In the genomic region with DNA sequence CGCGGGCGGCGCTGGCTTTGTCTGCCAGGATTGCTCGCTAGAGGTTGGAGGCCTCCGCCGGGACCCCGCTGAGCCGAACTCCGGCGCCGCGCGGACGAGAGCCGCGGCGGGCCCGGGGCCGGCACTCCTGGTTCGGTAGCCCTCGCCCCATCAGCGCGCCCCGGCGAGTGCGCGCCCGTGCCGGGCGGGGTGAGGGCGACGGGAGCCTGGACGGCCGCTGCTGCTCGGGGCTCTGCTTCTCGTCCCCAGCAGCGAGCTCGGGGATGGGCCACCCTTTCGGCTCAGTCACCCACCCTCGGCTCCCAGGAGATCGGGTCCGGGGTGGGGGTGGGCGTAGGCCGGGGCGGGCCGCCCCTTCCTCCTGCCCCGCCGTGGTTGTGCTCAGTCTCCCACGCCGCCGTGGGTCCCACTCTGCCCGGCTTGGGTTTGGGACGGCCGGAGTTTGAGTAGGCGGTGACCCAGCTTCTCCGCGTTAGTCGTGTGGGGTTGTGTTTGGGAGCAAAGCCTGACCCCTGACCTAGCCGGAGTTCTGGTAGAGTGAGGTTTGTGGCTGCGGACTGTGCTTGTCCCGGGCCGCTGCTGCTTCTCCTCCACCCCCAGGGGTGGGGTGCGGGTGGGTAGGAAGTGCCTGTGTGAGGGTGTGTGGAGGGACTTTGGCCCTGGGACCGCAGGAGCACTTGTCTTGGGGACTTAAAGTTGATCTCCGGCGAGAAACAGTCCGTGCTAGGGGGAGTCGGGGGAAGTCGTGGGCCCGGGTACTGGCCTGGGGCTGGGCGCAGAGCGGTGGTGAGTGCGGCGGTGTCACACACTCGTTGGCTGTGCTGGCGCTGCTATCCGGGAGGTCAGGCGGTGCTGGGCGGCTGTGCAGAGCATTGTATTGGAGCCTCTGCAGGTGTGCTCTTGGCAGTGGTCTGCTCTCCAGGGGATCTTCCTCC, we compare ENCODE assay signal across 8 cellular contexts. TPM values are rescaled to one million over a fixed set of nuclear protein-coding genes. Genes with fewer than 3 reads are reported as not detected.
A peak's percentile ranks its signal among the peaks of the same experiment; 100 is the strongest.
DNase-seq lines count a peak whose midpoint lies in the region; ATAC-seq, FAIRE-seq and TF ChIP-seq lines count a peak whose summit lies in the region.

No MANE protein-coding gene starts in this region.

- no peak for TF ChIP-seq CTCF in K562 (IDR thresholded peaks at IDR 0.05 in 2 of 3, conservative IDR thresholded peaks at IDR 0.05 in 1 of 3; ENCODE audit: insufficient read depth in 2 of 3, low read depth in 1 of 3, low read length in 3 of 3)

- POLR2A ChIA-PET in activated CD4-positive, alpha-beta T cell treated with anti-CD3 and anti-CD28 coated beads, Interleukin-2, amount 10 ng/mL, durations not matched to agents 7 days and 5 days (lab: Charles Lee) = no interaction called here
- POLR2A ChIA-PET in K562 (lab: Yijun Ruan, JAX) = interaction anchor here (0.6 kb wide), 1 partner anchor 50 kb away, joined by 4 read pairs; no protein-coding TSS in a partner anchor

- peaks cover 23% of the 10 kb centered on the region for H4K20me1 ChIP-seq in K562 (replicated peaks; ENCODE audit: control insufficient read depth, insufficient read depth, low read length)

- H2AFZ ChIP-seq in K562 (ENCODE audit: low read depth, low read length) = peak overlapping the region; percentile 72; the same call in 1 of the 2 replicates

- under 1% methylated on average over 59 of the region's 80 CpGs for WGBS in K562 (ENCODE audit: insufficient coverage, low coverage, missing lambda C conversion rate)

- H3K4me3 Mint-ChIP-seq in activated CD4-positive, alpha-beta T cell treated with anti-CD3 and anti-CD28 coated beads, Interleukin-2, amount 10 ng/mL, durations not matched to agents 7 days and 5 days = peak overlapping the region; percentile 98
- peak overlapping the region; percentile 95 to 98 for H3K4me3 Mint-ChIP-seq in stimulated activated naive B cell treated with anti-CD40 and anti-IgM and Interleukin-4, amounts not matched to agents 10 μg/mL and 1 μg/mL and 100 μg/mL, for 72 hours

- no peak for FAIRE-seq in K562 (lab: Jason Lieb, UNC)

- H3K4me1 ChIP-seq in K562 (replicated peaks in 1 of 2; ENCODE audit: control insufficient read depth in 2 of 2, insufficient read depth in 2 of 2, low read length in 2 of 2) = peaks cover 42 to 63% of the 10 kb centered on the region in 2 experiments

- peaks cover 41% of the 10 kb centered on the region for H3K36me3 Mint-ChIP-seq in activated CD4-positive, alpha-beta T cell treated with anti-CD3 and anti-CD28 coated beads, Interleukin-2, amount 10 ng/mL, durations not matched to agents 7 days and 5 days (ENCODE audit: low read depth)
- no peaks in the 10 kb centered on the region for H3K36me3 Mint-ChIP-seq in stimulated activated naive B cell treated with anti-CD40 and anti-IgM and Interleukin-4, amounts not matched to agents 10 μg/mL and 1 μg/mL and 100 μg/mL, for 72 hours

- H3K36me3 ChIP-seq in K562 (ENCODE audit: control insufficient read depth, insufficient read depth, low read length) = peaks cover 20% of the 10 kb centered on the region

- H3K9ac ChIP-seq in K562 (ENCODE audit: insufficient read depth in 1 of 2, low read depth in 2 of 2, low read length in 2 of 2) = peak overlapping the region; percentile 80 to 92

- TF ChIP-seq EP300 in K562 (IDR thresholded peaks at IDR 0.05; ENCODE audit: low read length) = no peak

- peak overlapping the region; percentile 80 for H3K4me2 ChIP-seq in K562 (ENCODE audit: insufficient read depth, low read length)

- TF ChIP-seq RAD21 in K562 (CRISPR knock-in tag; conservative IDR thresholded peaks at IDR 0.05 in 1 of 2, IDR thresholded peaks at IDR 0.05 in 1 of 2) = no peak

- H3K79me2 ChIP-seq in K562 (ENCODE audit: control insufficient read depth, insufficient read depth, low read length) = peaks cover 55% of the 10 kb centered on the region

- peak; percentile 16 for ATAC-seq in HG02588 (IDR thresholded peaks at IDR 0.05; ENCODE audit: unreplicated experiment)
- ATAC-seq in K562 = peak; percentile 45
- peak; percentile 36 to 43 for ATAC-seq in stimulated activated naive B cell treated with anti-CD40 and anti-IgM and Interleukin-4, amounts not matched to agents 10 μg/mL and 1 μg/mL and 100 μg/mL, for 72 hours (replicated peaks)

- no peak for DNase-seq in activated CD4-positive, alpha-beta T cell treated with anti-CD3 and anti-CD28 coated beads, Interleukin-2, amount 10 ng/mL, durations not matched to agents 7 days and 5 days
- no peak for DNase-seq in activated CD4-positive, alpha-beta T cell treated with anti-CD3 and anti-CD28 coated beads for 1 hour
- DNase-seq in NCI-H146 treated with DMSO at 0.1 percent for 48 hours (lab: John Stamatoyannopoulos, UW; ENCODE audit: unreplicated experiment) (peak; percentile 35), K562 (ENCODE audit: extremely low read depth in 1 of 4, low spot score in 3 of 4) (peak; percentile 59 to 68 (median 62)), islet precursor cell (peak; percentile 76), inferior parietal cortex (ENCODE audit: extremely low spot score) (no peak)
- DNase-seq in stimulated activated naive B cell treated with anti-CD40 and anti-IgM and Interleukin-4, amounts not matched to agents 10 μg/mL and 1 μg/mL and 100 μg/mL, for 72 hours = peak; percentile 27

- intact Hi-C loops in K562 (cut with micrococcal nuclease) = no loop called here

- peak overlapping the region; percentile 86 for H3K27ac Mint-ChIP-seq in activated CD4-positive, alpha-beta T cell treated with anti-CD3 and anti-CD28 coated beads, Interleukin-2, amount 10 ng/mL, durations not matched to agents 7 days and 5 days
- H3K27ac Mint-ChIP-seq in stimulated activated naive B cell treated with anti-CD40 and anti-IgM and Interleukin-4, amounts not matched to agents 10 μg/mL and 1 μg/mL and 100 μg/mL, for 72 hours = peak overlapping the region; percentile 82

- peaks cover 43% of the 10 kb centered on the region for H3K4me1 Mint-ChIP-seq in activated CD4-positive, alpha-beta T cell treated with anti-CD3 and anti-CD28 coated beads, Interleukin-2, amount 10 ng/mL, durations not matched to agents 7 days and 5 days
- H3K4me1 Mint-ChIP-seq in stimulated activated naive B cell treated with anti-CD40 and anti-IgM and Interleukin-4, amounts not matched to agents 10 μg/mL and 1 μg/mL and 100 μg/mL, for 72 hours = peaks cover 36 to 46% of the 10 kb centered on the region in 2 donors

- no peaks in the 10 kb centered on the region for H3K9me3 ChIP-seq in K562 (replicated peaks; ENCODE audit: control insufficient read depth, insufficient read depth, low read depth, low read length)

- H3K27ac ChIP-seq in K562 (ENCODE audit: extremely low read depth, low read depth, low read length) = peak overlapping the region; percentile 78

- no peaks in the 10 kb centered on the region for H3K27me3 ChIP-seq in K562 (ENCODE audit: control insufficient read depth in 2 of 2, insufficient read depth in 2 of 2, low read length in 2 of 2)

- in situ Hi-C loops in K562 (cut with MboI) = no loop called here

- TF ChIP-seq POLR2A in K562 (conservative IDR thresholded peaks at IDR 0.05) = no peak

- peaks cover 3% of the 10 kb centered on the region for H3K9me1 ChIP-seq in K562 (ENCODE audit: control insufficient read depth, insufficient read depth, low read length)

- no peaks in the 10 kb centered on the region for H3K9me3 Mint-ChIP-seq in activated CD4-positive, alpha-beta T cell treated with anti-CD3 and anti-CD28 coated beads, Interleukin-2, amount 10 ng/mL, durations not matched to agents 7 days and 5 days
- no peaks in the 10 kb centered on the region for H3K9me3 Mint-ChIP-seq in stimulated activated naive B cell treated with anti-CD40 and anti-IgM and Interleukin-4, amounts not matched to agents 10 μg/mL and 1 μg/mL and 100 μg/mL, for 72 hours

- no peaks in the 10 kb centered on the region for H3K27me3 Mint-ChIP-seq in activated CD4-positive, alpha-beta T cell treated with anti-CD3 and anti-CD28 coated beads, Interleukin-2, amount 10 ng/mL, durations not matched to agents 7 days and 5 days
- H3K27me3 Mint-ChIP-seq in stimulated activated naive B cell treated with anti-CD40 and anti-IgM and Interleukin-4, amounts not matched to agents 10 μg/mL and 1 μg/mL and 100 μg/mL, for 72 hours = no peaks in the 10 kb centered on the region

- CTCF ChIA-PET in activated CD4-positive, alpha-beta T cell treated with anti-CD3 and anti-CD28 coated beads, Interleukin-2, amount 10 ng/mL, durations not matched to agents 7 days and 5 days (lab: Charles Lee) = interaction anchor here (0.9 to 1.7 kb wide), 4 partner anchors 10 to 56 kb away, joined by 3 to 5 read pairs (median 4); no protein-coding TSS in a partner anchor
- CTCF ChIA-PET in K562 (lab: Yijun Ruan, JAX; ENCODE audit: low intra/inter-chr PET ratio) = no interaction called here

- peak overlapping the region; percentile 81 for H3K4me3 ChIP-seq in K562

- BruUV-seq in K562 (replicated peaks; lab: Mats Ljungman, UMichigan) = no TSS peak

RNA-seq across cellular contexts. Expression of a gene that starts 0.7 kb away (rescaled TPM):
- total RNA-seq in activated CD4-positive, alpha-beta T cell treated with anti-CD3 and anti-CD28 coated beads, Interleukin-2, amount 10 ng/mL, durations not matched to agents 7 days and 5 days = 100 to 1,000 TPM; 127 to 143 TPM
- total RNA-seq in K562 (2011; cell fraction: chromatin; rRNA removed; ENCODE audit: low replicate concordance) = 67.3 and 149 TPM in 2 replicates
- total RNA-seq in K562 (2011; cell fraction: nucleolus; rRNA removed) = 99.9 and 106 TPM in 2 replicates
- total RNA-seq in K562 (2011; cell fraction: nucleoplasm; rRNA removed) = 117 and 138 TPM in 2 replicates
- 22.4 and 33.3 TPM in 2 replicates for total RNA-seq in K562 (2014; rRNA removed)
- total RNA-seq in K562 (2014; rRNA removed; fragmentation: Illumina TruSeq; extraction: Trizol) = 19.0 and 23.3 TPM in 2 replicates
- total RNA-seq in K562 (2015; rRNA removed; fragmentation: Illumina TruSeq; extraction: Trizol) = 22.5 and 24.4 TPM in 2 replicates
- 89.2 and 92.9 TPM in 2 replicates for total RNA-seq in K562 (2021)
- polyA plus RNA-seq in K562 (2011; rRNA removed) = 42.9 and 65.1 TPM in 2 replicates
- polyA plus RNA-seq in K562 (2011; cell fraction: cytosol; rRNA removed) = 52.8 and 88.0 TPM in 2 replicates
- polyA plus RNA-seq in K562 (2011; cell fraction: nucleus; rRNA removed) = 52.2 and 85.9 TPM in 2 replicates
- polyA plus RNA-seq in K562 (2012) = 44.4 and 57.4 TPM in 2 replicates
- polyA plus RNA-seq in K562 (2014; fragmentation: Illumina TruSeq; extraction: Trizol) = 65.0 and 66.6 TPM in 2 replicates
- polyA plus RNA-seq in K562 (2014; fragmentation: Nextera tagmentation; extraction: Ambion mirVana) = 1 to 10 TPM; 5.8 to 6.6 TPM
- 47.2 and 57.2 TPM in 2 replicates for polyA plus RNA-seq in K562 (2014; rRNA removed)
- 21.6 and 45.5 TPM in 2 replicates for polyA minus RNA-seq in K562 (2011; rRNA and poly(A)+ RNA removed)
- polyA minus RNA-seq in K562 (2011; cell fraction: cytosol; rRNA and poly(A)+ RNA removed) = 28.6 and 45.2 TPM in 2 replicates
- polyA minus RNA-seq in K562 (2011; cell fraction: nucleus; rRNA and poly(A)+ RNA removed) = 20.1 and 21.1 TPM in 2 replicates

RNA-seq across cellular contexts. Expression of a gene that starts 46.4 kb away (rescaled TPM):
- 1 to 10 TPM; 5.4 to 5.7 TPM for total RNA-seq in activated CD4-positive, alpha-beta T cell treated with anti-CD3 and anti-CD28 coated beads, Interleukin-2, amount 10 ng/mL, durations not matched to agents 7 days and 5 days
- 0.28 and 1.1 TPM in 2 replicates for total RNA-seq in K562 (2011; cell fraction: chromatin; rRNA removed; ENCODE audit: low replicate concordance)
- total RNA-seq in K562 (2011; cell fraction: nucleolus; rRNA removed) = 0.33 and 0.53 TPM in 2 replicates
- 0.61 and 0.88 TPM in 2 replicates for total RNA-seq in K562 (2011; cell fraction: nucleoplasm; rRNA removed)
- total RNA-seq in K562 (2014; rRNA removed) (0.14 and 0.41 TPM in 2 replicates), K562 (2014; rRNA removed; fragmentation: Illumina TruSeq; extraction: Trizol) (0.64 and 0.84 TPM in 2 replicates), K562 (2015; rRNA removed; fragmentation: Illumina TruSeq; extraction: Trizol) (1.2 and 1.4 TPM in 2 replicates), K562 (2021) (0.71 and 0.87 TPM in 2 replicates)
- polyA plus RNA-seq in K562 (2011; rRNA removed) (0.14 and 0.75 TPM in 2 replicates), K562 (2014; fragmentation: Illumina TruSeq; extraction: Trizol) (0.83 and 1.1 TPM in 2 replicates), K562 (2014; fragmentation: Nextera tagmentation; extraction: Ambion mirVana) (under 1 TPM; 0.17 to 0.53 TPM), K562 (2014; rRNA removed) (0.78 and 2.1 TPM in 2 replicates)
- polyA plus RNA-seq in K562 (2011; cell fraction: cytosol; rRNA removed) = 0.09 and 0.12 TPM in 2 replicates
- polyA plus RNA-seq in K562 (2011; cell fraction: nucleus; rRNA removed) = 0.11 TPM in 1 of 2 replicates, not detected in the other
- polyA plus RNA-seq in K562 (2012) = 1.1 and 1.7 TPM in 2 replicates
- polyA minus RNA-seq in K562 (2011; rRNA and poly(A)+ RNA removed) = 0.21 TPM in 1 of 2 replicates, not detected in the other
- polyA minus RNA-seq in K562 (2011; cell fraction: cytosol; rRNA and poly(A)+ RNA removed) = 0.38 and 0.55 TPM in 2 replicates
- 0.22 TPM in 1 of 2 replicates, not detected in the other for polyA minus RNA-seq in K562 (2011; cell fraction: nucleus; rRNA and poly(A)+ RNA removed)

Comparison
In these comparisons a context has a peak if more than half of its experiments do, and no peak if none do; other contexts are left out.
1. DNase-seq: peak in NCI-H146 treated with DMSO at 0.1 percent for 48 hours (single experiment), K562 (4 of 4), islet precursor cell (single experiment) and stimulated activated naive B cell treated with anti-CD40 and anti-IgM and Interleukin-4, amounts not matched to agents 10 μg/mL and 1 μg/mL and 100 μg/mL, for 72 hours (single experiment); none in activated CD4-positive, alpha-beta T cell treated with anti-CD3 and anti-CD28 coated beads, Interleukin-2, amount 10 ng/mL, durations not matched to agents 7 days and 5 days (single experiment), activated CD4-positive, alpha-beta T cell treated with anti-CD3 and anti-CD28 coated beads for 1 hour (single experiment) and inferior parietal cortex (single experiment).
2. Peak in every context shown above with its lines, with median percentiles within 50 percentile points of each other: ATAC-seq.